ENCODE assay signal across 30 cellular contexts in genomic region chrY:7938982-7939718, GRCh38.
"Had no signal": no experiment of that assay in that cellular context is flagged by ENCODE, and none has a peak within 500 bp of the region (broad histone marks: within the 10 kb centered on the region; RNA-seq: fewer than 3 reads in every experiment).

No MANE protein-coding gene starts in this region.

- DNase-seq: activated B cell treated with CpG ODN at 0.5 μM for 24 hours; activated CD4-positive, alpha-beta memory T cell treated with anti-CD3 and anti-CD28 coated beads, Interleukin-2, amount 10 ng/mL, durations not matched to agents 7 days and 5 days; activated CD4-positive, alpha-beta T cell treated with anti-CD3 and anti-CD28 coated beads for 4 hours; activated CD4-positive, alpha-beta T cell treated with anti-CD3 and anti-CD28 coated beads, Interleukin-2, amount 10 ng/mL, durations not matched to agents 24 days and 14 days; activated CD4-positive, alpha-beta T cell treated with anti-CD3 and anti-CD28 coated beads, Interleukin-2, amount 50 U/mL, for 48 hours; activated CD4-positive, CD25-positive, alpha-beta regulatory T cell treated with anti-CD3 and anti-CD28 coated beads, Interleukin-2, amount 50 U/mL, for 72 hours; activated CD8-positive, alpha-beta memory T cell treated with anti-CD3 and anti-CD28 coated beads for 24 hours; activated CD8-positive, alpha-beta memory T cell treated with anti-CD3 and anti-CD28 coated beads, Interleukin-2, amount 10 ng/mL, durations not matched to agents 7 days and 5 days; activated CD8-positive, alpha-beta memory T cell treated with anti-CD3 and anti-CD28 coated beads, Interleukin-2, amount 50 U/mL, for 48 hours; activated CD8-positive, alpha-beta T cell treated with anti-CD3 and anti-CD28 coated beads, Interleukin-2, amount 10 ng/mL, durations not matched to agents 7 days and 5 days; activated effector memory CD4-positive, alpha-beta T cell treated with anti-CD3 and anti-CD28 coated beads, Interleukin-2, amount 50 U/mL, for 16 hours; activated gamma-delta T cell treated with Interleukin-2 at 50 U/mL for 16 hours; activated naive CD4-positive, alpha-beta T cell; activated naive CD4-positive, alpha-beta T cell treated with anti-CD3 and anti-CD28 coated beads for 36 hours; activated naive CD4-positive, alpha-beta T cell treated with anti-CD3 and anti-CD28 coated beads, Interleukin-2, amount 50 U/mL, for 16 hours; activated naive CD8-positive, alpha-beta T cell treated with anti-CD3 and anti-CD28 coated beads for 36 hours; activated T-cell treated with anti-CD3 and anti-CD28 coated beads, Interleukin-2, amount 50 U/mL, for 24 hours; activated T-cell treated with anti-CD3 and anti-CD28 coated beads, Interleukin-2, amount 50 U/mL, for 48 hours; adrenal gland; amniotic stem cell; aorta; body of pancreas; brain microvascular endothelial cell; central memory CD4-positive, alpha-beta T cell; T-helper 1 cell; T-helper 2 cell; T-helper 9 cell had no signal

- H3K27me3 Mint-ChIP-seq: activated B cell treated with CpG ODN at 0.5 μM for 24 hours; activated CD4-positive, alpha-beta memory T cell treated with anti-CD3 and anti-CD28 coated beads, Interleukin-2, amount 10 ng/mL, durations not matched to agents 7 days and 5 days; activated CD4-positive, alpha-beta T cell treated with anti-CD3 and anti-CD28 coated beads, Interleukin-2, amount 10 ng/mL, durations not matched to agents 24 days and 14 days; activated CD8-positive, alpha-beta memory T cell treated with anti-CD3 and anti-CD28 coated beads, Interleukin-2, amount 10 ng/mL, durations not matched to agents 7 days and 5 days; activated naive CD8-positive, alpha-beta T cell treated with anti-CD3 and anti-CD28 coated beads for 36 hours; activated T-cell treated with anti-CD3 and anti-CD28 coated beads, Interleukin-2, amount 50 U/mL, for 24 hours had no signal

- ATAC-seq: activated CD8-positive, alpha-beta memory T cell treated with anti-CD3 and anti-CD28 coated beads, Interleukin-2, amount 10 ng/mL, durations not matched to agents 7 days and 5 days; activated CD8-positive, alpha-beta T cell treated with anti-CD3 and anti-CD28 coated beads, Interleukin-2, amount 10 ng/mL, durations not matched to agents 7 days and 5 days; activated naive CD4-positive, alpha-beta T cell treated with anti-CD3 and anti-CD28 coated beads, Interleukin-2, amount 50 U/mL, for 72 hours; body of pancreas had no signal

- H3K9me3 Mint-ChIP-seq: activated B cell treated with CpG ODN at 0.5 μM for 24 hours; activated CD4-positive, alpha-beta memory T cell treated with anti-CD3 and anti-CD28 coated beads, Interleukin-2, amount 10 ng/mL, durations not matched to agents 7 days and 5 days; activated CD4-positive, alpha-beta T cell treated with anti-CD3 and anti-CD28 coated beads, Interleukin-2, amount 10 ng/mL, durations not matched to agents 24 days and 14 days; activated naive CD4-positive, alpha-beta T cell treated with anti-CD3 and anti-CD28 coated beads for 36 hours; activated naive CD4-positive, alpha-beta T cell treated with anti-CD3 and anti-CD28 coated beads, Interleukin-2, amount 50 U/mL, for 72 hours; activated naive CD8-positive, alpha-beta T cell treated with anti-CD3 and anti-CD28 coated beads for 36 hours; activated T-cell treated with anti-CD3 and anti-CD28 coated beads, Interleukin-2, amount 50 U/mL, for 24 hours; T-helper 1 cell treated with Interleukin-12 subunit alpha and Interleukin-12 subunit beta and Interleukin-4 antibody, amounts not matched to agents 30 μg/mL and 1 μg/mL, for 36 hours; T-helper 2 cell treated with Interferon-gamma antibody and Interleukin-4, amounts not matched to agents 5 μg/mL and 100 μg/mL, for 36 hours had no signal

- H3K4me3 Mint-ChIP-seq: activated B cell treated with CpG ODN at 0.5 μM for 24 hours; activated CD4-positive, alpha-beta memory T cell treated with anti-CD3 and anti-CD28 coated beads, Interleukin-2, amount 10 ng/mL, durations not matched to agents 7 days and 5 days; activated CD4-positive, alpha-beta T cell treated with anti-CD3 and anti-CD28 coated beads, Interleukin-2, amount 10 ng/mL, durations not matched to agents 24 days and 14 days; activated CD8-positive, alpha-beta memory T cell treated with anti-CD3 and anti-CD28 coated beads, Interleukin-2, amount 10 ng/mL, durations not matched to agents 7 days and 5 days; activated CD8-positive, alpha-beta T cell treated with anti-CD3 and anti-CD28 coated beads, Interleukin-2, amount 10 ng/mL, durations not matched to agents 7 days and 5 days; activated naive CD4-positive, alpha-beta T cell treated with anti-CD3 and anti-CD28 coated beads for 36 hours; activated naive CD8-positive, alpha-beta T cell treated with anti-CD3 and anti-CD28 coated beads for 36 hours; activated T-cell treated with anti-CD3 and anti-CD28 coated beads, Interleukin-2, amount 50 U/mL, for 24 hours; T-helper 1 cell treated with Interleukin-12 subunit alpha and Interleukin-12 subunit beta and Interleukin-4 antibody, amounts not matched to agents 30 μg/mL and 1 μg/mL, for 36 hours; T-helper 2 cell treated with Interferon-gamma antibody and Interleukin-4, amounts not matched to agents 5 μg/mL and 100 μg/mL, for 36 hours had no signal

- H3K27ac Mint-ChIP-seq: activated B cell treated with CpG ODN at 0.5 μM for 24 hours; activated CD4-positive, alpha-beta memory T cell treated with anti-CD3 and anti-CD28 coated beads, Interleukin-2, amount 10 ng/mL, durations not matched to agents 7 days and 5 days; activated CD4-positive, alpha-beta T cell treated with anti-CD3 and anti-CD28 coated beads, Interleukin-2, amount 10 ng/mL, durations not matched to agents 24 days and 14 days; activated CD8-positive, alpha-beta memory T cell treated with anti-CD3 and anti-CD28 coated beads, Interleukin-2, amount 10 ng/mL, durations not matched to agents 7 days and 5 days; activated CD8-positive, alpha-beta T cell treated with anti-CD3 and anti-CD28 coated beads, Interleukin-2, amount 10 ng/mL, durations not matched to agents 7 days and 5 days; activated naive CD4-positive, alpha-beta T cell treated with anti-CD3 and anti-CD28 coated beads for 36 hours; activated naive CD4-positive, alpha-beta T cell treated with anti-CD3 and anti-CD28 coated beads, Interleukin-2, amount 50 U/mL, for 72 hours; activated naive CD8-positive, alpha-beta T cell treated with anti-CD3 and anti-CD28 coated beads for 36 hours; activated T-cell treated with anti-CD3 and anti-CD28 coated beads, Interleukin-2, amount 50 U/mL, for 24 hours; T-helper 1 cell treated with Interleukin-12 subunit alpha and Interleukin-12 subunit beta and Interleukin-4 antibody, amounts not matched to agents 30 μg/mL and 1 μg/mL, for 36 hours; T-helper 2 cell treated with Interferon-gamma antibody and Interleukin-4, amounts not matched to agents 5 μg/mL and 100 μg/mL, for 36 hours had no signal

- H3K4me1 Mint-ChIP-seq: activated B cell treated with CpG ODN at 0.5 μM for 24 hours; activated CD4-positive, alpha-beta memory T cell treated with anti-CD3 and anti-CD28 coated beads, Interleukin-2, amount 10 ng/mL, durations not matched to agents 7 days and 5 days; activated CD4-positive, alpha-beta T cell treated with anti-CD3 and anti-CD28 coated beads, Interleukin-2, amount 10 ng/mL, durations not matched to agents 24 days and 14 days; activated CD8-positive, alpha-beta memory T cell treated with anti-CD3 and anti-CD28 coated beads, Interleukin-2, amount 10 ng/mL, durations not matched to agents 7 days and 5 days; activated naive CD8-positive, alpha-beta T cell treated with anti-CD3 and anti-CD28 coated beads for 36 hours had no signal

- H3K36me3 Mint-ChIP-seq: activated CD8-positive, alpha-beta memory T cell treated with anti-CD3 and anti-CD28 coated beads, Interleukin-2, amount 10 ng/mL, durations not matched to agents 7 days and 5 days; activated naive CD4-positive, alpha-beta T cell treated with anti-CD3 and anti-CD28 coated beads, Interleukin-2, amount 50 U/mL, for 72 hours; activated naive CD8-positive, alpha-beta T cell treated with anti-CD3 and anti-CD28 coated beads for 36 hours had no signal
